In the genomic region with DNA sequence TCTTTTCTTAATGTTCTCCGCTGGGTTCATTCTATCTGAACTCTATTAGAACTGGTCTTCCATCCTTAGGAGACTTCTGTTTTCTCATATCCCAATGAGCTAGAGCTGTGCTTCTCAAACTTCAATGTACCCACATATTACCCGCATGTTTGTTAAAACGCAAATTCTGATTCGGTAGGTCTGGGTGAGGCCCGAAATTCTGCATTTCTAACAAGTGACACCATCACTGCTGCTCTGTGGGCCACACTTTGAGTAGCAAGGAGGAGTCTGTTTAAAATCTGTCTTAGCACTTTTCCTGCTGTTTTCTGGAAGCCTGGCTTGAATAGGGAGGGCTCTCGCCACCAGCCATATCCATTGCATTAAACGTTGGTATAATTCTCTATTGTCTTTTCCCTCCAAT, we compare ENCODE assay signal across 20 cellular contexts.
"Had no signal": no experiment of that assay in that cellular context is flagged by ENCODE, and none has a peak within 500 bp of the region (broad histone marks: within the 10 kb centered on the region; RNA-seq: fewer than 3 reads in every experiment).

No MANE protein-coding gene starts in this region.

- H3K4me1 Mint-ChIP-seq: naive thymus-derived CD4-positive, alpha-beta T cell had no signal

- H3K4me3 Mint-ChIP-seq: naive thymus-derived CD4-positive, alpha-beta T cell had no signal

- H3K36me3 Mint-ChIP-seq: naive thymus-derived CD4-positive, alpha-beta T cell had no signal

- H3K4me1 ChIP-seq: foreskin keratinocyte, heart right ventricle, left lung, lower lobe of right lung had no signal

- ATAC-seq: esophagus mucosa; foreskin keratinocyte; gastroesophageal sphincter; heart right ventricle; left cardiac atrium; left lung; left ventricle myocardium superior; lower lobe of right lung; naive thymus-derived CD4-positive, alpha-beta T cell had no signal

- H3K9me3 ChIP-seq: esophagus squamous epithelium, gastroesophageal sphincter, lower lobe of right lung had no signal

- H3K27ac Mint-ChIP-seq: naive thymus-derived CD4-positive, alpha-beta T cell had no signal

- H3K36me3 ChIP-seq: esophagus squamous epithelium, gastroesophageal sphincter, heart right ventricle, left lung, lower lobe of right lung had no signal

- H3K27me3 ChIP-seq: esophagus squamous epithelium, gastroesophageal sphincter had no signal

- H3K4me3 ChIP-seq: coronary artery, dorsolateral prefrontal cortex, esophagus squamous epithelium, gastroesophageal sphincter, heart right ventricle, left lung, lower lobe of right lung had no signal

- DNase-seq: dermis blood vessel endothelial cell; dorsolateral prefrontal cortex; effector CD4-positive, alpha-beta T cell; effector memory CD4-positive, alpha-beta T cell; erythroblast; esophagus squamous epithelium; foreskin keratinocyte; heart right ventricle; hippocampal formation; left cardiac atrium; left lung; left ventricle myocardium superior; lower lobe of right lung; mesenchymal stem cell; midbrain; naive thymus-derived CD4-positive, alpha-beta T cell had no signal

- H3K27ac ChIP-seq: coronary artery, dorsolateral prefrontal cortex, epithelial cell of prostate, esophagus squamous epithelium, foreskin keratinocyte, gastroesophageal sphincter, heart right ventricle, left lung, lower lobe of right lung had no signal
